Comparison of ENCODE assay signal across 8 cellular contexts in genomic region chr16:2753523-2754020, GRCh38. TPM values are rescaled to one million over a fixed set of nuclear protein-coding genes. Genes with fewer than 3 reads are reported as not detected.
DNase-seq lines count a peak whose midpoint lies in the region; TF ChIP-seq lines count a peak whose summit lies in the region.

No MANE protein-coding gene starts in this region.

- WGBS in urinary bladder = under 1% methylated on average over 17 of the region's 17 CpGs

- TF ChIP-seq POLR2A in breast epithelium (IDR thresholded peaks at IDR 0.05) = no peak

- DNase-seq in breast epithelium (ENCODE audit: low spot score in 2 of 2) = no peak
- DNase-seq in lung microvascular endothelial cell (ENCODE audit: low read depth in 2 of 2) = peak; percentile 20 to 27
- no peak for DNase-seq in SW 1271 (lab: John Stamatoyannopoulos, UW)
- no peak for DNase-seq in HPDE6-E6E7 (ENCODE audit: extremely low spot score)
- DNase-seq in cerebellar nuclear complex (lab: John Stamatoyannopoulos, UW) = no peak

- H3K9me3 ChIP-seq in HUES6 (ENCODE audit: control insufficient read depth, insufficient read depth, low read depth, low read length) = no peaks in the 10 kb centered on the region
- no peaks in the 10 kb centered on the region for H3K9me3 ChIP-seq in breast epithelium

- H3K27me3 ChIP-seq in ACC112 (ENCODE audit: insufficient read depth, low read length) (no peaks in the 10 kb centered on the region), HUES6 (ENCODE audit: control insufficient read depth, insufficient read depth, low read length) (no peaks in the 10 kb centered on the region), breast epithelium (no peaks in the 10 kb centered on the region)

- TF ChIP-seq CTCF in breast epithelium (IDR thresholded peaks at IDR 0.05) = no peak

- H3K36me3 ChIP-seq in ACC112 (ENCODE audit: insufficient read depth, low read length) (peaks cover 19% of the 10 kb centered on the region), HUES6 (ENCODE audit: control insufficient read depth, insufficient read depth, low read length) (peaks cover 41% of the 10 kb centered on the region), breast epithelium (peaks cover 6% of the 10 kb centered on the region), urinary bladder (ENCODE audit: insufficient read depth) (peaks cover 2% of the 10 kb centered on the region)

- no peak overlapping the region for H2AFZ ChIP-seq in ACC112 (ENCODE audit: low read length, unreplicated experiment)

- peak overlapping the region; percentile 94 for H3K4me3 ChIP-seq in ACC112 (ENCODE audit: low read depth, low read length)
- H3K4me3 ChIP-seq in HUES6 (ENCODE audit: low read depth, low read length) = peak overlapping the region; percentile 85
- H3K4me3 ChIP-seq in breast epithelium = peak overlapping the region; percentile 82 to 94 (median 83)
- peak overlapping the region; percentile 88 for H3K4me3 ChIP-seq in urinary bladder (ENCODE audit: low read depth, low read length)

- H3K27ac ChIP-seq in ACC112 (ENCODE audit: low read depth, low read length) (peak overlapping the region; percentile 97), HUES6 (ENCODE audit: low read depth, low read length) (peak overlapping the region; percentile 99), breast epithelium (peak overlapping the region; percentile 99 to 100), urinary bladder (ENCODE audit: low read depth) (no peak overlapping the region)

- intact Hi-C loops in breast epithelium (cut with DNase I; ENCODE audit: low total_unique reads) = loop anchor here (10.0 kb wide), 1 partner anchor 101 kb away; the partner anchor contains the start of gene PRSS22

- H3K4me1 ChIP-seq in ACC112 (ENCODE audit: control insufficient read depth, insufficient read depth, low read length, unreplicated experiment) (peaks cover 24% of the 10 kb centered on the region), HUES6 (ENCODE audit: control insufficient read depth, insufficient read depth, low read length) (peaks cover 17% of the 10 kb centered on the region), breast epithelium (peaks cover 6 to 22% of the 10 kb centered on the region in 2 donors), urinary bladder (ENCODE audit: insufficient read depth) (peaks cover 5% of the 10 kb centered on the region)

- peak overlapping the region; percentile 99 for H3K9ac ChIP-seq in HUES6 (ENCODE audit: low read length)

- peaks cover 68% of the 10 kb centered on the region for H3K79me2 ChIP-seq in ACC112 (ENCODE audit: control insufficient read depth, insufficient read depth, low read length, unreplicated experiment)

RNA-seq across cellular contexts. Expression of gene SRRM2, which starts 1.1 kb away (rescaled TPM):
- 100 to 1,000 TPM; 229 to 416 (median 388) TPM for total RNA-seq in breast epithelium
- total RNA-seq in lung microvascular endothelial cell = 24.0 and 45.2 TPM in 2 replicates
- total RNA-seq in urinary bladder = 115 TPM
- polyA plus RNA-seq in urinary bladder = 481 TPM

RNA-seq across cellular contexts. Expression of gene ELOB, which starts 23.5 kb away (rescaled TPM):
- total RNA-seq in breast epithelium (100 to 1,000 TPM; 147 to 292 (median 230) TPM), lung microvascular endothelial cell (289 and 344 TPM in 2 replicates), urinary bladder (62.9 TPM)
- 399 TPM for polyA plus RNA-seq in urinary bladder

RNA-seq across cellular contexts. Expression of gene PRSS27, which starts 33.5 kb away (rescaled TPM):
- total RNA-seq in breast epithelium (under 1 TPM in 1 of 3 donors, not detected in 2; 0.29 TPM), lung microvascular endothelial cell (under 0.01 and 0.20 TPM in 2 replicates), urinary bladder (0.85 TPM)
- polyA plus RNA-seq in urinary bladder = 2.5 TPM

RNA-seq across cellular contexts. Expression of gene PRSS33, which starts 33.8 kb away (rescaled TPM):
- total RNA-seq in breast epithelium (not detected), lung microvascular endothelial cell (not detected in 2 replicates), urinary bladder (not detected)
- not detected for polyA plus RNA-seq in urinary bladder

RNA-seq across cellular contexts. Expression of gene PRSS41, which starts 44.7 kb away (rescaled TPM):
- total RNA-seq in breast epithelium (not detected), lung microvascular endothelial cell (not detected in 2 replicates), urinary bladder (not detected)
- not detected for polyA plus RNA-seq in urinary bladder

Comparison
In these comparisons a context has a peak if more than half of its experiments do, and no peak if none do; other contexts are left out.
1. DNase-seq: peak in lung microvascular endothelial cell (2 of 2); none in breast epithelium (0 of 2), SW 1271 (0 of 2), HPDE6-E6E7 (single experiment) and cerebellar nuclear complex (0 of 2).
2. Peak in every context shown above with its lines, with median percentiles within 50 percentile points of each other: H3K4me3 ChIP-seq.